In genomic region chr20:38623061-38623460, GRCh38 we compare ENCODE assay signal across 22 cellular contexts.
A peak's percentile ranks its signal among the peaks of the same experiment; 100 is the strongest.
DNase-seq lines count a peak whose midpoint lies in the region; ATAC-seq, FAIRE-seq and TF ChIP-seq lines count a peak whose summit lies in the region.
"Had no signal": no experiment of that assay in that cellular context is flagged by ENCODE, and none has a peak within 500 bp of the region (broad histone marks: within the 10 kb centered on the region; RNA-seq: fewer than 3 reads in every experiment).

No MANE protein-coding gene starts in this region.

- no peaks in the 10 kb centered on the region for H3K36me3 ChIP-seq in RWPE2 (ENCODE audit: low read depth)
- H3K36me3 ChIP-seq: BLaER1 had no signal

- H3K27ac ChIP-seq in RWPE2 (ENCODE audit: poor library complexity, severe bottlenecking) = no peak overlapping the region
- H3K27ac ChIP-seq: BLaER1, SK-N-MC had no signal

- TF ChIP-seq CTCF in RWPE2 (IDR thresholded peaks at IDR 0.05; ENCODE audit: poor library complexity, severe bottlenecking) = no peak

- H3K4me3 ChIP-seq in RWPE2 (ENCODE audit: severe bottlenecking) = no peak overlapping the region
- H3K4me3 ChIP-seq: BLaER1, SK-N-MC had no signal

- H3K27me3 ChIP-seq in RWPE2 (ENCODE audit: insufficient read depth, poor library complexity, severe bottlenecking) = no peaks in the 10 kb centered on the region
- H3K27me3 ChIP-seq: BLaER1 had no signal

- no peaks in the 10 kb centered on the region for H3K4me1 ChIP-seq in RWPE2 (ENCODE audit: insufficient read depth, poor library complexity, severe bottlenecking)
- H3K4me1 ChIP-seq: BLaER1 had no signal

- DNase-seq in ELR (ENCODE audit: low read depth) (peak; percentile 75), RWPE2 (ENCODE audit: low spot score) (no peak), iris pigment epithelial cell (ENCODE audit: low read depth) (peak; percentile 23), urothelium cell line (ENCODE audit: low spot score) (no peak), NCI-H774 (lab: John Stamatoyannopoulos, UW) (no peak)
- no peak for DNase-seq in activated T-cell treated with anti-CD3 and anti-CD28 coated beads, Interleukin-2, amount 50 U/mL, for 48 hours
- DNase-seq: CD4-positive, CD25-positive, alpha-beta regulatory T cell; DMS53; GF-D8; KBM-7; MM.1S; NCI-H2029; NCI-H2227 treated with DMSO at 0.1 percent for 48 hours; NCI-H526 treated with DMSO at 0.1 percent for 48 hours; SIG-M5 had no signal

- peak; percentile 32 for FAIRE-seq in urothelium cell line (lab: Jason Lieb, UNC)
- FAIRE-seq: D721Med, GM12892, H54 had no signal

- 0 out of 3 replicates have a peak, but pooled peaks have one; percentile 10 for ATAC-seq in RWPE2 (ENCODE audit: low read depth)
- ATAC-seq in GM18873 (IDR thresholded peaks at IDR 0.05; ENCODE audit: low FRiP score, unreplicated experiment) = no peak
- ATAC-seq: Panc1 had no signal

- no peaks in the 10 kb centered on the region for H3K9me3 ChIP-seq in RWPE2 (ENCODE audit: severe bottlenecking)
- H3K9me3 ChIP-seq: BLaER1 had no signal

Comparison
In these comparisons a context has a peak if more than half of its experiments do, and no peak if none do; other contexts are left out.
1. DNase-seq: peak in ELR (single experiment) and iris pigment epithelial cell (single experiment); none in RWPE2 (single experiment), urothelium cell line (single experiment), NCI-H774 (single experiment) and activated T-cell treated with anti-CD3 and anti-CD28 coated beads, Interleukin-2, amount 50 U/mL, for 48 hours (0 of 2).